ENCODE assay signal across 13 cellular contexts in genomic region chr20:37397076-37397953, GRCh38. TPM values are rescaled to one million over a fixed set of nuclear protein-coding genes. Genes with fewer than 3 reads are reported as not detected.
A peak's percentile ranks its signal among the peaks of the same experiment; 100 is the strongest.
DNase-seq lines count a peak whose midpoint lies in the region; TF ChIP-seq lines count a peak whose summit lies in the region.
"Had no signal": no experiment of that assay in that cellular context is flagged by ENCODE, and none has a peak within 500 bp of the region (broad histone marks: within the 10 kb centered on the region; RNA-seq: fewer than 3 reads in every experiment).

No MANE protein-coding gene starts in this region.

- TF ChIP-seq POLR2A in vagina (IDR thresholded peaks at IDR 0.05) = no peak

- no peak overlapping the region for H3K4me2 ChIP-seq in OCI-LY3 (ENCODE audit: low read length)

- no peak overlapping the region for H3K9ac ChIP-seq in OCI-LY3 (ENCODE audit: low read length)
- no peak overlapping the region for H3K9ac ChIP-seq in rectal smooth muscle tissue (ENCODE audit: low read length)
- no peak overlapping the region for H3K9ac ChIP-seq in colonic mucosa (ENCODE audit: low read depth in 2 of 2, low read length in 2 of 2)

- intact Hi-C loops in vagina (cut with DNase I) = no loop called here
- intact Hi-C loops in colonic mucosa (cut with DNase I) = loop anchor here (5.0 kb wide), 1 partner anchor 125 kb away; the partner anchor contains the start of gene NNAT

- H4K20me1 ChIP-seq in OCI-LY3 (ENCODE audit: insufficient read depth, low read length) = peaks cover 8% of the 10 kb centered on the region; the same call in 1 of the 2 replicates

- no peaks in the 10 kb centered on the region for H3K27me3 ChIP-seq in OCI-LY3 (ENCODE audit: low read depth, low read length)
- H3K27me3 ChIP-seq in rectal smooth muscle tissue (ENCODE audit: control insufficient read depth, insufficient read depth, low read length) = no peaks in the 10 kb centered on the region
- H3K27me3 ChIP-seq in vagina = no peaks in the 10 kb centered on the region
- H3K27me3 ChIP-seq in colonic mucosa = no peaks in the 10 kb centered on the region
- H3K27me3 ChIP-seq: tibial nerve had no signal

- H2AFZ ChIP-seq in OCI-LY3 (ENCODE audit: low read depth, low read length) = no peak overlapping the region

- H3K4me1 Mint-ChIP-seq in endothelial cell (ENCODE audit: unreplicated experiment) = peaks cover 24% of the 10 kb centered on the region

- peak overlapping the region; percentile 36 for H3K27ac Mint-ChIP-seq in endothelial cell (ENCODE audit: unreplicated experiment)
- H3K27ac Mint-ChIP-seq: IgD-negative memory B cell had no signal

- no peaks in the 10 kb centered on the region for H3K79me2 ChIP-seq in OCI-LY3 (ENCODE audit: low read length)

- DNase-seq in NCI-H82 (lab: John Stamatoyannopoulos, UW) (peak; percentile 56), NCI-H82 treated with DMSO at 0.1 percent for 48 hours (lab: John Stamatoyannopoulos, UW; ENCODE audit: unreplicated experiment) (no peak), endothelial cell (ENCODE audit: low spot score) (no peak), vagina (ENCODE audit: extremely low spot score in 2 of 2) (no peak), colonic mucosa (no peak), HPDE6-E6E7 (ENCODE audit: extremely low spot score) (no peak)
- DNase-seq: ACHN, RPMI8226 had no signal

- H3K4me3 ChIP-seq in OCI-LY3 (ENCODE audit: low read length) = no peak overlapping the region
- no peak overlapping the region for H3K4me3 ChIP-seq in rectal smooth muscle tissue (ENCODE audit: low read length)
- no peak overlapping the region for H3K4me3 ChIP-seq in vagina
- H3K4me3 ChIP-seq in colonic mucosa = no peak overlapping the region
- H3K4me3 ChIP-seq: tibial nerve had no signal

- no peak overlapping the region for H3K4me3 Mint-ChIP-seq in endothelial cell (ENCODE audit: unreplicated experiment)

- peaks cover 10% of the 10 kb centered on the region for H3K27me3 Mint-ChIP-seq in endothelial cell (ENCODE audit: unreplicated experiment)
- H3K27me3 Mint-ChIP-seq: IgD-negative memory B cell had no signal

- H3K27ac ChIP-seq in OCI-LY3 (ENCODE audit: low read length) = no peak overlapping the region
- peak overlapping the region; percentile 65 for H3K27ac ChIP-seq in rectal smooth muscle tissue (ENCODE audit: low read depth, low read length)
- H3K27ac ChIP-seq in vagina = no peak overlapping the region
- H3K27ac ChIP-seq in colonic mucosa = no peak overlapping the region
- H3K27ac ChIP-seq: VCaP had no signal

- no peaks in the 10 kb centered on the region for H3K9me3 Mint-ChIP-seq in endothelial cell (ENCODE audit: unreplicated experiment)
- H3K9me3 Mint-ChIP-seq: IgD-negative memory B cell had no signal

- H3K4me1 ChIP-seq in OCI-LY3 (ENCODE audit: low read length) = peaks cover 16% of the 10 kb centered on the region
- no peaks in the 10 kb centered on the region for H3K4me1 ChIP-seq in rectal smooth muscle tissue (ENCODE audit: control insufficient read depth, insufficient read depth, low read length)
- peaks cover 15% of the 10 kb centered on the region for H3K4me1 ChIP-seq in vagina
- H3K4me1 ChIP-seq in colonic mucosa = no peaks in the 10 kb centered on the region

- TF ChIP-seq CTCF in OCI-LY3 (IDR thresholded peaks at IDR 0.05; ENCODE audit: low read depth, low read length) = peak; percentile 27
- no peak for TF ChIP-seq CTCF in endothelial cell (IDR thresholded peaks at IDR 0.05; ENCODE audit: unreplicated experiment)
- TF ChIP-seq CTCF in vagina (IDR thresholded peaks at IDR 0.05) = no peak
- TF ChIP-seq CTCF in colonic mucosa (IDR thresholded peaks at IDR 0.05) = no peak

- H3K36me3 Mint-ChIP-seq in endothelial cell (ENCODE audit: low read depth, unreplicated experiment) = peaks cover 11% of the 10 kb centered on the region
- H3K36me3 Mint-ChIP-seq: IgD-negative memory B cell had no signal

- no peaks in the 10 kb centered on the region for H3K9me3 ChIP-seq in OCI-LY3 (ENCODE audit: insufficient read depth, low read length)
- H3K9me3 ChIP-seq in vagina = no peaks in the 10 kb centered on the region
- no peaks in the 10 kb centered on the region for H3K9me3 ChIP-seq in colonic mucosa
- H3K9me3 ChIP-seq: tibial nerve had no signal

- H3K36me3 ChIP-seq in OCI-LY3 (replicated peaks; ENCODE audit: low read depth, low read length) (peaks cover 78% of the 10 kb centered on the region), rectal smooth muscle tissue (ENCODE audit: control insufficient read depth, insufficient read depth, low read length) (peaks cover 46% of the 10 kb centered on the region), vagina (peaks cover 0 to 40% of the 10 kb centered on the region in 2 donors), colonic mucosa (no peaks in the 10 kb centered on the region)

RNA-seq across cellular contexts. Expression of gene SRC, which starts 51.4 kb away (rescaled TPM):
- total RNA-seq in endothelial cell (ENCODE audit: unreplicated experiment) (60.8 TPM), vagina (48.6 TPM), colonic mucosa (100 to 1,000 TPM; 102 to 123 TPM)
